In genomic region chr18:48997985-48998831, GRCh38 we compare ENCODE assay signal across 8 cellular contexts. TPM values are rescaled to one million over a fixed set of nuclear protein-coding genes. Genes with fewer than 3 reads are reported as not detected.
DNase-seq lines count a peak whose midpoint lies in the region; ATAC-seq lines count a peak whose summit lies in the region.

No MANE protein-coding gene starts in this region.

- ATAC-seq in HG03469 (IDR thresholded peaks at IDR 0.05; ENCODE audit: unreplicated experiment), result no peak

- peaks cover 18% of the 10 kb centered on the region for H3K4me1 Mint-ChIP-seq in activated naive CD4-positive, alpha-beta T cell treated with anti-CD3 and anti-CD28 coated beads for 36 hours (ENCODE audit: low read depth)

- no peaks in the 10 kb centered on the region for H3K36me3 Mint-ChIP-seq in activated naive CD4-positive, alpha-beta T cell treated with anti-CD3 and anti-CD28 coated beads for 36 hours (ENCODE audit: low read depth)

- intact Hi-C loops in posterior vena cava (cut with DNase I), result no loop called here
- intact Hi-C loops in activated naive CD4-positive, alpha-beta T cell treated with anti-CD3 and anti-CD28 coated beads for 36 hours (cut with micrococcal nuclease), result no loop called here

- no peaks in the 10 kb centered on the region for H3K9me3 Mint-ChIP-seq in activated naive CD4-positive, alpha-beta T cell treated with anti-CD3 and anti-CD28 coated beads for 36 hours

- CTCF ChIA-PET in activated naive CD4-positive, alpha-beta T cell treated with anti-CD3 and anti-CD28 coated beads for 36 hours (lab: Charles Lee), result no interaction called here

- H3K4me3 Mint-ChIP-seq in activated naive CD4-positive, alpha-beta T cell treated with anti-CD3 and anti-CD28 coated beads for 36 hours, result no peak overlapping the region

- H3K27ac Mint-ChIP-seq in activated naive CD4-positive, alpha-beta T cell treated with anti-CD3 and anti-CD28 coated beads for 36 hours, result no peak overlapping the region

- peak; percentile 38 for DNase-seq in GOT3 (lab: John Stamatoyannopoulos, UW)
- peak; percentile 94 for DNase-seq in RKO (ENCODE audit: low spot score)
- peak; percentile 88 for DNase-seq in fibroblast of peridontal ligament (ENCODE audit: extremely low read depth)
- peak; percentile 93 for DNase-seq in posterior vena cava (ENCODE audit: low spot score)
- DNase-seq in NCI-H2029 treated with DMSO at 0.1 percent for 48 hours (lab: John Stamatoyannopoulos, UW), result no peak
- DNase-seq in OCI-M2 (lab: John Stamatoyannopoulos, UW; ENCODE audit: unreplicated experiment), result no peak
- DNase-seq in activated naive CD4-positive, alpha-beta T cell treated with anti-CD3 and anti-CD28 coated beads for 36 hours, result no peak

- no peaks in the 10 kb centered on the region for H3K27me3 Mint-ChIP-seq in activated naive CD4-positive, alpha-beta T cell treated with anti-CD3 and anti-CD28 coated beads for 36 hours (ENCODE audit: low read depth)

RNA-seq across cellular contexts. Expression of gene SMAD7, which starts 47.4 kb away (rescaled TPM):
- 10 to 100 TPM; 34.7 to 36.8 TPM for total RNA-seq in posterior vena cava
- total RNA-seq in activated naive CD4-positive, alpha-beta T cell treated with anti-CD3 and anti-CD28 coated beads for 36 hours, result 1 to 10 TPM; 5.9 to 7.0 TPM

Comparison
In these comparisons a context has a peak if more than half of its experiments do, and no peak if none do; other contexts are left out.
1. DNase-seq: peak in GOT3 (single experiment), RKO (single experiment), fibroblast of peridontal ligament (single experiment) and posterior vena cava (single experiment); none in NCI-H2029 treated with DMSO at 0.1 percent for 48 hours (single experiment), OCI-M2 (single experiment) and activated naive CD4-positive, alpha-beta T cell treated with anti-CD3 and anti-CD28 coated beads for 36 hours (single experiment).
2. RNA of gene SMAD7, which starts 47.4 kb away (total RNA-seq): 34.7 to 36.8 TPM in posterior vena cava; 5.9 to 7.0 TPM in activated naive CD4-positive, alpha-beta T cell treated with anti-CD3 and anti-CD28 coated beads for 36 hours; every median in the first group is over 4 times any median in the second.